1 cellular context compared by ENCODE assay signal in the genomic region with DNA sequence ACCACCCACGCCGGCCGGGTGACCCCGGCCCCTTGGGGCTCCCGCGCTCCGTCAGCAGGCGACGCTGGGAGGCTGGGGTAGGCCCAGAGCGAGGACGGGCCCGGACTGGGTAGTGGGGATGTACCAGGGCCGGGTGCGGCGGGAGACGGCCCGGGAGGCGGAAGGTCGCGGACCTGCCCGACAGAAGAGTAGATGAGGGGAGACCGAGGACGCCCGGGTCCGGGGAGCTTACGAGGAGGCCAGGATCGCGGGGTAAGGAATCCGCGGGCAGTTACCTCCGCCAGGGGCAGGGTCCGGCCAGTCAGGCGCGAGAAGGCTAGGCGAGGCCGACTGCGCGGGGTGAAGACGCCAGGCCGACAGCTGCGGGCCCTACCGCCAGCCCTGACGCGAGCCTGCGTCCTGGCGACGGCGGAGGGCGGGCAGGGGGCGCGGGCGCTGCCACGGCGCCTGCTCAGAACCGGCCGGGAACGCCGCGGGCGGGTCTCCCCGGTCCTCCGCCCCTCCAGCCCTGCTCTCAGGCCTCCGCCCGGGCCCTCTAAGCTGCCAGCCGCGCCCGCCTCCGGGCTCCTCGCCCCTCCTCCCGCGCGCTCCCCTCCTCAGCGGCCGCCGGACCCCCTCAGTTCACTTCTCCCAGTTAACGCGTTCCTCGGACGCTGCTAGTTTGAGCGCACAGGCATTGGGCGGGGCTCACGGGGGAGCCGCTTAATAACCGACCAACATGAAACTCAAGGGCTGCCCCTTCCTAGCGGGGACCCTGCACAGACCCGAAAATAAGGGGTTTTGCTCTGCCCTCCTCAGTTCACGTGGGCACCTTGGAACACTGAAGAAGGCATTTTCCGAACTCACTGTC.
TF ChIP-seq lines count a peak whose summit lies in the region.

Gene CPLANE1 (minus strand): TSS at position 407 of the 850 bp plus-strand sequence. CDS start 1,678 bp downstream, outside the sequence.

TF ChIP-seq in HepG2, 621 proteins besides CTCF, POLR2A, EP300 and RAD21 (continued from another document and continues in another):
- TF ChIP-seq ZHX1 (CRISPR knock-in tag; IDR thresholded peaks at IDR 0.05; ENCODE audit: low read depth) (no peak), ZNF510 (CRISPR knock-in tag; IDR thresholded peaks at IDR 0.05; ENCODE audit: low read depth) (no peak), ZNF460 (CRISPR knock-in tag; IDR thresholded peaks at IDR 0.05; ENCODE audit: borderline replicate concordance) (no peak), CBX1 (IDR thresholded peaks at IDR 0.05; ENCODE audit: low read depth) (no peak), ELF4 (CRISPR knock-in tag; IDR thresholded peaks at IDR 0.05; ENCODE audit: borderline replicate concordance) (no peak), ZNF703 (CRISPR knock-in tag; IDR thresholded peaks at IDR 0.05; ENCODE audit: borderline replicate concordance) (no peak), KLF12 (CRISPR knock-in tag; IDR thresholded peaks at IDR 0.05; ENCODE audit: borderline replicate concordance) (peak; percentile 24), ZNF547 (CRISPR knock-in tag; IDR thresholded peaks at IDR 0.05) (peak; percentile 81), KLF6 (CRISPR knock-in tag; IDR thresholded peaks at IDR 0.05) (0 out of 2 replicates have a peak, but pooled peaks have one; percentile 35), ZSCAN21 (CRISPR knock-in tag; IDR thresholded peaks at IDR 0.05; ENCODE audit: borderline replicate concordance) (no peak; the same call in 1 of the 2 replicates), GRHL1 (CRISPR knock-in tag; conservative IDR thresholded peaks at IDR 0.05) (no peak), KAT2B (IDR thresholded peaks at IDR 0.05; ENCODE audit: borderline replicate concordance, low read depth, low read length) (no peak), KDM3A (CRISPR knock-in tag; IDR thresholded peaks at IDR 0.05; ENCODE audit: low read depth) (peak; percentile 35; the same call in 1 of the 2 replicates), ZNF407 (CRISPR knock-in tag; IDR thresholded peaks at IDR 0.05; ENCODE audit: not compliant biosample characterization) (peak; percentile 36), RCOR2 (CRISPR knock-in tag; IDR thresholded peaks at IDR 0.05) (no peak), ZNF3 (CRISPR knock-in tag; IDR thresholded peaks at IDR 0.05) (no peak), RNF2 (conservative IDR thresholded peaks at IDR 0.05; ENCODE audit: low read depth) (no peak; the same call in 1 of the 2 replicates), ZNF777 (CRISPR knock-in tag; IDR thresholded peaks at IDR 0.05) (no peak; the same call in 1 of the 2 replicates), PCBP1 (IDR thresholded peaks at IDR 0.05; ENCODE audit: borderline replicate concordance, low read depth, low read length) (no peak), ZFAT (CRISPR knock-in tag; conservative IDR thresholded peaks at IDR 0.05) (no peak), FOXC1 (CRISPR knock-in tag; IDR thresholded peaks at IDR 0.05; ENCODE audit: borderline replicate concordance) (peak; percentile 33; the same call in 1 of the 2 replicates), ZNF724P (CRISPR knock-in tag; IDR thresholded peaks at IDR 0.05; ENCODE audit: borderline replicate concordance) (no peak), HES4 (CRISPR knock-in tag; IDR thresholded peaks at IDR 0.05; ENCODE audit: borderline replicate concordance) (peak; percentile 96), CCDC6 (CRISPR knock-in tag; IDR thresholded peaks at IDR 0.05) (no peak), GFI1 (CRISPR knock-in tag; IDR thresholded peaks at IDR 0.05; ENCODE audit: borderline replicate concordance) (peak; percentile 27; the same call in 1 of the 2 replicates), FOXO1 (CRISPR knock-in tag; IDR thresholded peaks at IDR 0.05) (no peak; the same call in 1 of the 2 replicates), TRIM22 (IDR thresholded peaks at IDR 0.05) (no peak), THYN1 (CRISPR knock-in tag; IDR thresholded peaks at IDR 0.05; ENCODE audit: borderline replicate concordance, low read depth) (no peak), ERF (CRISPR knock-in tag; IDR thresholded peaks at IDR 0.05) (no peak; the same call in 1 of the 2 replicates), KDM5A (IDR thresholded peaks at IDR 0.05; ENCODE audit: borderline replicate concordance, low read length) (no peak), GABPA (IDR thresholded peaks at IDR 0.05; ENCODE audit: low read depth, low read length) (no peak), GABPA (CRISPR knock-in tag; IDR thresholded peaks at IDR 0.05; ENCODE audit: low read depth) (no peak), ZNF644 (CRISPR knock-in tag; IDR thresholded peaks at IDR 0.05; ENCODE audit: low read depth) (no peak), DMAP1 (CRISPR knock-in tag; IDR thresholded peaks at IDR 0.05) (peak; percentile 14; the same call in 1 of the 2 replicates), ZNF30 (CRISPR knock-in tag; IDR thresholded peaks at IDR 0.05) (no peak), KLF11 (CRISPR knock-in tag; IDR thresholded peaks at IDR 0.05) (no peak), AHR (CRISPR knock-in tag; IDR thresholded peaks at IDR 0.05) (no peak), JARID2 (CRISPR knock-in tag; IDR thresholded peaks at IDR 0.05; ENCODE audit: insufficient replicate concordance) (no peak), ZNF292 (CRISPR knock-in tag; IDR thresholded peaks at IDR 0.05; ENCODE audit: borderline replicate concordance, low read depth) (peak; percentile 30; the same call in 1 of the 2 replicates), NCOR1 (IDR thresholded peaks at IDR 0.05; ENCODE audit: borderline replicate concordance, low read length) (no peak), NFE2L2 (IDR thresholded peaks at IDR 0.05; ENCODE audit: low read length) (no peak)
- TF ChIP-seq, protein P1, sequence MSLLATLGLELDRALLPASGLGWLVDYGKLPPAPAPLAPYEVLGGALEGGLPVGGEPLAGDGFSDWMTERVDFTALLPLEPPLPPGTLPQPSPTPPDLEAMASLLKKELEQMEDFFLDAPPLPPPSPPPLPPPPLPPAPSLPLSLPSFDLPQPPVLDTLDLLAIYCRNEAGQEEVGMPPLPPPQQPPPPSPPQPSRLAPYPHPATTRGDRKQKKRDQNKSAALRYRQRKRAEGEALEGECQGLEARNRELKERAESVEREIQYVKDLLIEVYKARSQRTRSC (CRISPR knock-in tag; IDR thresholded peaks at IDR 0.05; ENCODE audit: low read depth), result no peak
- TF ChIP-seq, protein P2, sequence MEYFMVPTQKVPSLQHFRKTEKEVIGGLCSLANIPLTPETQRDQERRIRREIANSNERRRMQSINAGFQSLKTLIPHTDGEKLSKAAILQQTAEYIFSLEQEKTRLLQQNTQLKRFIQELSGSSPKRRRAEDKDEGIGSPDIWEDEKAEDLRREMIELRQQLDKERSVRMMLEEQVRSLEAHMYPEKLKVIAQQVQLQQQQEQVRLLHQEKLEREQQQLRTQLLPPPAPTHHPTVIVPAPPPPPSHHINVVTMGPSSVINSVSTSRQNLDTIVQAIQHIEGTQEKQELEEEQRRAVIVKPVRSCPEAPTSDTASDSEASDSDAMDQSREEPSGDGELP (IDR thresholded peaks at IDR 0.05; ENCODE audit: borderline replicate concordance, low read depth), result no peak
- TF ChIP-seq, protein P3, sequence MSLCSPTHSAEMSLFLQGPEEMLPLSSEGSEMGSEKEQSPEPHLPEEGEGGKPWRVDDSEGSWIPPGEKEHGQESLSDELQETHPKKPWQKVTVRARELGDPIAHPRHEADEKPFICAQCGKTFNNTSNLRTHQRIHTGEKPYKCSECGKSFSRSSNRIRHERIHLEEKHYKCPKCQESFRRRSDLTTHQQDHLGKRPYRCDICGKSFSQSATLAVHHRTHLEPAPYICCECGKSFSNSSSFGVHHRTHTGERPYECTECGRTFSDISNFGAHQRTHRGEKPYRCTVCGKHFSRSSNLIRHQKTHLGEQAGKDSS (CRISPR knock-in tag; IDR thresholded peaks at IDR 0.05; ENCODE audit: borderline replicate concordance, low read depth), result no peak
